29 cellular contexts compared by ENCODE assay signal in genomic region chr4:165010487-165010886, GRCh38. TPM values are rescaled to one million over a fixed set of nuclear protein-coding genes. Genes with fewer than 3 reads are reported as not detected.
"Had no signal": no experiment of that assay in that cellular context is flagged by ENCODE, and none has a peak within 500 bp of the region (broad histone marks: within the 10 kb centered on the region; RNA-seq: fewer than 3 reads in every experiment).

No MANE protein-coding gene starts in this region.

- H3K4me3 ChIP-seq: stomach, suprapubic skin, testis, thoracic aorta, thyroid gland, tibial artery, tibial nerve, transverse colon, upper lobe of left lung, upper lobe of right lung, uterus, vagina had no signal

- H3K4me1 ChIP-seq: stomach, suprapubic skin, testis, thyroid gland, tibial artery, tibial nerve, transverse colon, upper lobe of left lung, upper lobe of right lung, uterus, vagina had no signal

- ATAC-seq: stimulated activated memory B cell treated with anti-CD40 and anti-IgM and Interleukin-4, amounts not matched to agents 10 μg/mL and 1 μg/mL and 100 μg/mL, for 72 hours; upper lobe of right lung had no signal

- H3K27me3 ChIP-seq: stomach, suprapubic skin, testis, thyroid gland, tibial artery, tibial nerve, transverse colon, upper lobe of left lung, upper lobe of right lung, uterus, vagina had no signal

- FAIRE-seq: urothelium cell line had no signal

- H3K27ac ChIP-seq: stomach, suprapubic skin, testis, thoracic aorta, thyroid gland, tibial artery, tibial nerve, transverse colon, upper lobe of left lung, upper lobe of right lung, uterus, vagina had no signal

- H3K36me3 ChIP-seq: stomach, suprapubic skin, thoracic aorta, thyroid gland, tibial artery, tibial nerve, transverse colon, upper lobe of left lung, upper lobe of right lung, uterus, vagina had no signal

- DNase-seq: stimulated activated CD4-positive, alpha-beta T cell treated with anti-CD3 and anti-CD28 coated beads, Interleukin-2, amount 100 ng/mL, for 48 hours; stimulated activated CD4-positive, alpha-beta T cell treated with anti-CD3 and anti-CD28 coated beads, Interleukin-4, amount 100 ng/mL, for 1 hour; stimulated activated CD4-positive, alpha-beta T cell treated with anti-CD3 and anti-CD28 coated beads, Interleukin-4, amount 100 ng/mL, for 24 hours; stimulated activated CD4-positive, alpha-beta T cell treated with anti-CD3 and anti-CD28 coated beads, Interleukin-4, amount 100 ng/mL, for 4 hours; stimulated activated naive B cell treated with anti-CD40 and anti-IgM and Interleukin-4, amounts not matched to agents 10 μg/mL and 1 μg/mL and 100 μg/mL, for 72 hours; stimulated activated naive CD4-positive, alpha-beta T cell; stimulated activated naive CD4-positive, alpha-beta T cell treated with Interleukin-2 at 50 U/mL for 16 hours; stimulated activated naive CD8-positive, alpha-beta T cell treated with anti-CD3 and anti-CD28 coated beads, Interleukin-15, Interleukin-2, amounts not matched to agents 100 U/mL and 50 U/mL, for 24 hours; stomach; substantia nigra; testis; thyroid gland; tibial artery; transverse colon; trophoblast cell; upper lobe of left lung; upper lobe of right lung; uterus had no signal

- H3K9me3 ChIP-seq: stomach, suprapubic skin, testis, thoracic aorta, thyroid gland, tibial artery, tibial nerve, transverse colon, upper lobe of left lung, upper lobe of right lung, uterus, vagina had no signal

RNA-seq across cellular contexts. Expression of gene TRIM60, which starts 21.3 kb away (rescaled TPM):
- total RNA-seq: stomach, subcutaneous adipose tissue, suprapubic skin, temporal lobe, thoracic aorta, thyroid gland, transverse colon, upper lobe of left lung, upper lobe of right lung, ureter, urinary bladder, uterus, vagina had no signal
- polyA plus RNA-seq: stomach, thymus, urinary bladder had no signal

RNA-seq across cellular contexts. Expression of gene TRIM61, which starts 33.0 kb away (rescaled TPM):
- total RNA-seq: suprapubic skin, transverse colon, vagina had no signal

RNA-seq across cellular contexts. Expression of gene TRIM75, which starts 43.2 kb away (rescaled TPM):
- total RNA-seq: stomach, subcutaneous adipose tissue, suprapubic skin, temporal lobe, thoracic aorta, thyroid gland, tibial nerve, transverse colon, upper lobe of left lung, upper lobe of right lung, ureter, urinary bladder, uterus, vagina had no signal
- polyA plus RNA-seq: stomach, urinary bladder had no signal
